Comparison of ENCODE assay signal across 11 cellular contexts in the genomic region with DNA sequence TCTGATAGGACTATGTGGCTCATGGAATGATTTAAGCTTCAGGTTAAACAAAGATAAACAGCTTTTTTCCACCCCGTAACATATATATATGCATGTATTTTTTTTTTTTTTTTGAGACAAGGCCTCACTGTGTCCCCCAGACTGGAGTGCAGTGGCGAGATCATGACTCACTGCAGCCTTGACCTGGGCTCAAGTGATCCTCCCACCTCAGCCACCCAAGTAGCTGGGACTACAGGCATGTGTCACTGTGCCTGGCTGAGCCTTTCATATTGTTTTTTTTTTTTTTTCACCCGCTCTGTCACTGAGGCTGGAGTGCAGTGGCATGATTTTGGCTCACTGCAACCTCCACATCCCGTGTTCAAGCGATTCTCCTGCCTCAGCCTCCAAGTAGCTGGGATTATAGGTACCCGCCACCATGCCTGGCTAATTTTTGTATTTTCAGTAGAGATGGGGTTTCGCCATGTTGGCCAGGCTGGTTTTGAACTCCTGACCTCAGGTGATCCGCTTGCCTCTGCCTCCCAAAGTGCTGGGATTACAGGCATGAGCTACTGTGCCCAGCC. TPM values are rescaled to one million over a fixed set of nuclear protein-coding genes. Genes with fewer than 3 reads are reported as not detected.
DNase-seq lines count a peak whose midpoint lies in the region; ATAC-seq, FAIRE-seq and TF ChIP-seq lines count a peak whose summit lies in the region.
"Not testable (repeated sequence)": the region's sequence is repeated elsewhere in the genome, so short reads cannot be mapped to it uniquely, and the experiment has no call there.
"Had no signal": no experiment of that assay in that cellular context is flagged by ENCODE, and none has a peak within 500 bp of the region (broad histone marks: within the 10 kb centered on the region; RNA-seq: fewer than 3 reads in every experiment).

No MANE protein-coding gene starts in this region.

- POLR2A ChIA-PET in HepG2 (lab: Yijun Ruan, JAX): not testable (repeated sequence)

- H3K9ac ChIP-seq in HepG2 (ENCODE audit: insufficient read depth, low read depth, low read length): not testable (repeated sequence)

- in situ Hi-C loops in HepG2 (cut with HindIII; ENCODE audit: extremely low pct_ligation_motif_present, low pct_unique_long_range_greater_than_20kb): not testable (repeated sequence)

- H2AFZ ChIP-seq in HepG2 (ENCODE audit: low read length): not testable (repeated sequence)

- 75 to 80% (median 79%) methylated on average over 8 of the region's 8 CpGs for WGBS in adrenal gland, 4 donors
- 92% methylated on average over 8 of the region's 8 CpGs for WGBS in HepG2 (ENCODE audit: low lambda C conversion rate)

- not testable (repeated sequence) for H3K36me3 ChIP-seq in adrenal gland (replicated peaks in 1 of 2); HepG2 (replicated peaks in 1 of 2; ENCODE audit: control insufficient read depth in 1 of 2, insufficient read depth in 2 of 2, low read length in 2 of 2)

- H3K4me3 ChIP-seq in adrenal gland; fibroblast of mammary gland (ENCODE audit: control insufficient read depth, low read depth, low read length); HepG2 (replicated peaks in 1 of 3; ENCODE audit: insufficient read depth in 1 of 3, low read depth in 2 of 3, low read length in 3 of 3): not testable (repeated sequence)

- peak; percentile 86 for ATAC-seq in HepG2

- not testable (repeated sequence) for H3K4me2 ChIP-seq in HepG2 (ENCODE audit: low read depth, low read length)

- CTCF ChIA-PET in HepG2 (lab: Yijun Ruan, JAX; ENCODE audit: low intra/inter-chr PET ratio, low total read pairs): not testable (repeated sequence)

- peak overlapping the region in 3 of 5 donors; percentile 17 to 55 (median 50) for H3K27ac ChIP-seq in adrenal gland
- peak overlapping the region; percentile 7 for H3K27ac ChIP-seq in HepG2 (ENCODE audit: extremely low read length, insufficient read depth, low read length)

- intact Hi-C loops in adrenal gland (cut with DNase I): not testable (repeated sequence)
- intact Hi-C loops in HepG2 (cut with micrococcal nuclease; ENCODE audit: unreplicated experiment): loop anchor here (5.0 kb wide), 1 partner anchor 53 kb away; a partner anchor contains a TSS

- peak; percentile 75 for FAIRE-seq in H54 (lab: Jason Lieb, UNC)
- not testable (repeated sequence) for FAIRE-seq in HepG2 (lab: Jason Lieb, UNC)

- not testable (repeated sequence) for TF ChIP-seq RAD21 in HepG2 (CRISPR knock-in tag; IDR thresholded peaks at IDR 0.05)

- H3K27me3 ChIP-seq in adrenal gland; HepG2 (ENCODE audit: control insufficient read depth in 1 of 2, insufficient read depth in 2 of 2, low read length in 2 of 2): not testable (repeated sequence)

- H3K79me2 ChIP-seq in HepG2 (ENCODE audit: insufficient read depth, low read length): peaks cover 41% of the 10 kb centered on the region

- not testable (repeated sequence) for TF ChIP-seq EP300 in HepG2 (IDR thresholded peaks at IDR 0.05; ENCODE audit: low read depth in 2 of 2, low read length in 2 of 2); HepG2 (CRISPR knock-in tag; IDR thresholded peaks at IDR 0.05; ENCODE audit: borderline replicate concordance)

- BruUV-seq in HepG2 (replicated peaks; lab: Mats Ljungman, UMichigan): not testable (repeated sequence)

- peaks cover 0 to 15% (median 12%) of the 10 kb centered on the region in 3 donors for H3K9me3 ChIP-seq in adrenal gland (replicated peaks in 1 of 3)
- peaks cover 34% of the 10 kb centered on the region for H3K9me3 ChIP-seq in HepG2 (ENCODE audit: low read length)

- not testable (repeated sequence) for H4K20me1 ChIP-seq in HepG2 (ENCODE audit: insufficient read depth, low read length)

- TF ChIP-seq CTCF in adrenal gland (IDR thresholded peaks at IDR 0.05); fibroblast of mammary gland (conservative IDR thresholded peaks at IDR 0.05; ENCODE audit: control insufficient read depth, insufficient read depth, low read depth, low read length); HepG2 (CRISPR knock-in tag; IDR thresholded peaks at IDR 0.05): not testable (repeated sequence)

- TF ChIP-seq POLR2A in H54 (IDR thresholded peaks at IDR 0.05; ENCODE audit: low read depth, low read length); adrenal gland (IDR thresholded peaks at IDR 0.05); HepG2 (IDR thresholded peaks at IDR 0.05; ENCODE audit: insufficient read depth in 1 of 2, low read depth in 2 of 2, low read length in 2 of 2): not testable (repeated sequence)

- peak; percentile 13 for DNase-seq in A172 (ENCODE audit: low spot score)
- peak; percentile 21 for DNase-seq in Daoy (ENCODE audit: low read depth)
- not testable (repeated sequence) for DNase-seq in H54 (ENCODE audit: insufficient read length, low spot score)
- DNase-seq in HT1080 (ENCODE audit: low read depth): peak; percentile 49
- DNase-seq in RPMI7951 (ENCODE audit: low read depth): peak; percentile 45
- DNase-seq in adrenal gland: peak; percentile 42 to 75 (median 67)
- DNase-seq in fibroblast of mammary gland (ENCODE audit: low read depth): peak; percentile 6
- DNase-seq in HepG2 (ENCODE audit: low spot score): peak; percentile 81

- not testable (repeated sequence) for H3K4me1 ChIP-seq in adrenal gland (replicated peaks in 1 of 2)
- H3K4me1 ChIP-seq in HepG2 (ENCODE audit: insufficient read depth, low read length): peaks cover 20% of the 10 kb centered on the region; the same call in 1 of the 2 replicates

RNA-seq across cellular contexts. Expression of a gene that starts 52.0 kb away (rescaled TPM):
- total RNA-seq in A172 (2014; rRNA removed; shearing (Covaris generic)): 304 and 319 TPM in 2 replicates
- total RNA-seq in Daoy (2014; rRNA removed; shearing (Covaris generic)): 347 and 407 TPM in 2 replicates
- 176 and 192 TPM in 2 replicates for total RNA-seq in HT1080 (2014; rRNA removed; shearing (Covaris generic))
- polyA plus RNA-seq in HT1080 (2015; cell fraction: cytosol; rRNA removed): 187 TPM in 2 replicates
- polyA plus RNA-seq in HT1080 (2015; cell fraction: nucleus; rRNA removed): 209 and 212 TPM in 2 replicates
- 198 and 202 TPM in 2 replicates for total RNA-seq in RPMI7951 (2014; rRNA removed; shearing (Covaris generic))
- 100 to 1,000 TPM in 1 of 8 donors, 10 to 100 TPM in 7; 34.1 to 138 (median 50.2) TPM for total RNA-seq in adrenal gland
- polyA plus RNA-seq in adrenal gland: 100 to 1,000 TPM in 1 of 3 donors, 10 to 100 TPM in 2; 19.8 to 131 (median 27.6) TPM
- 149 and 231 TPM in 2 replicates for total RNA-seq in HepG2 (2016; rRNA removed; fragmentation: Illumina TruSeq; extraction: Trizol)
- total RNA-seq in HepG2 (2016; cell fraction: cytosol; rRNA removed; fragmentation: Illumina TruSeq; extraction: Trizol; ENCODE audit: low read depth): 39.6 and 43.9 TPM in 2 replicates
- 153 and 232 TPM in 2 replicates for total RNA-seq in HepG2 (2016; cell fraction: insoluble cytoplasmic fraction; rRNA removed; fragmentation: Illumina TruSeq; extraction: Trizol)
- total RNA-seq in HepG2 (2016; cell fraction: membrane; rRNA removed; fragmentation: Illumina TruSeq; extraction: Trizol): 53.1 and 54.7 TPM in 2 replicates
- 116 and 118 TPM in 2 replicates for total RNA-seq in HepG2 (2016; cell fraction: nucleus; rRNA removed; fragmentation: Illumina TruSeq; extraction: Trizol)
- 40.8 and 60.6 TPM in 2 replicates for polyA plus RNA-seq in HepG2 (2011; rRNA removed)
- 29.9 and 42.7 TPM in 2 replicates for polyA plus RNA-seq in HepG2 (2011; cell fraction: cytosol; rRNA removed)
- 12.9 and 15.9 TPM in 2 replicates for polyA plus RNA-seq in HepG2 (2011; cell fraction: nucleus; rRNA removed)
- polyA plus RNA-seq in HepG2 (2012): 64.5 and 66.6 TPM in 2 replicates
- 24.0 and 25.1 TPM in 2 replicates for polyA plus RNA-seq in HepG2 (2016; cell fraction: cytosol; fragmentation: Illumina TruSeq; extraction: Trizol; ENCODE audit: low read depth)
- 189 and 200 TPM in 2 replicates for polyA plus RNA-seq in HepG2 (2016; cell fraction: insoluble cytoplasmic fraction; fragmentation: Illumina TruSeq; extraction: Trizol; ENCODE audit: low read depth)
- polyA plus RNA-seq in HepG2 (2016; cell fraction: membrane; fragmentation: Illumina TruSeq; extraction: Trizol; ENCODE audit: low read depth): 30.2 and 33.4 TPM in 2 replicates
- polyA plus RNA-seq in HepG2 (2016; cell fraction: nucleus; fragmentation: Illumina TruSeq; extraction: Trizol; ENCODE audit: insufficient read depth, low read depth): 70.5 and 71.9 TPM in 2 replicates
- polyA minus RNA-seq in HepG2 (2011; rRNA and poly(A)+ RNA removed; ENCODE audit: low replicate concordance): 13.9 and 20.3 TPM in 2 replicates
- polyA minus RNA-seq in HepG2 (2011; cell fraction: cytosol; rRNA and poly(A)+ RNA removed): 25.6 and 31.3 TPM in 2 replicates
- polyA minus RNA-seq in HepG2 (2011; cell fraction: nucleus; rRNA and poly(A)+ RNA removed): 114 and 131 TPM in 2 replicates

RNA-seq across cellular contexts. Expression of a gene that starts 55.9 kb away (rescaled TPM):
- total RNA-seq in A172 (2014; rRNA removed; shearing (Covaris generic)): not detected in 2 replicates
- total RNA-seq in Daoy (2014; rRNA removed; shearing (Covaris generic)): not detected in 2 replicates
- total RNA-seq in HT1080 (2014; rRNA removed; shearing (Covaris generic)): 0.13 TPM in 1 of 2 replicates, not detected in the other
- polyA plus RNA-seq in HT1080 (2015; cell fraction: cytosol; rRNA removed): 0.03 TPM in 1 of 2 replicates, not detected in the other
- polyA plus RNA-seq in HT1080 (2015; cell fraction: nucleus; rRNA removed): 0.02 and 0.34 TPM in 2 replicates
- under 0.01 TPM in 1 of 2 replicates, not detected in the other for total RNA-seq in RPMI7951 (2014; rRNA removed; shearing (Covaris generic))
- total RNA-seq in adrenal gland (under 1 TPM in 2 of 8 donors, not detected in 6; 0.04 to 0.64 TPM), HepG2 (2016; rRNA removed; fragmentation: Illumina TruSeq; extraction: Trizol) (not detected in 2 replicates)
- polyA plus RNA-seq in adrenal gland (not detected), HepG2 (2011; rRNA removed) (0.03 TPM in 1 of 2 replicates, not detected in the other)
- not detected in 2 replicates for total RNA-seq in HepG2 (2016; cell fraction: cytosol; rRNA removed; fragmentation: Illumina TruSeq; extraction: Trizol; ENCODE audit: low read depth)
- total RNA-seq in HepG2 (2016; cell fraction: insoluble cytoplasmic fraction; rRNA removed; fragmentation: Illumina TruSeq; extraction: Trizol): 0.09 TPM in 1 of 2 replicates, not detected in the other
- total RNA-seq in HepG2 (2016; cell fraction: membrane; rRNA removed; fragmentation: Illumina TruSeq; extraction: Trizol): not detected in 2 replicates
- total RNA-seq in HepG2 (2016; cell fraction: nucleus; rRNA removed; fragmentation: Illumina TruSeq; extraction: Trizol): 0.03 and 0.06 TPM in 2 replicates
- polyA plus RNA-seq in HepG2 (2011; cell fraction: cytosol; rRNA removed): not detected in 2 replicates
- polyA plus RNA-seq in HepG2 (2011; cell fraction: nucleus; rRNA removed): 0.05 and 0.10 TPM in 2 replicates
- not detected in 2 replicates for polyA plus RNA-seq in HepG2 (2012)
- not detected in 2 replicates for polyA plus RNA-seq in HepG2 (2016; cell fraction: cytosol; fragmentation: Illumina TruSeq; extraction: Trizol; ENCODE audit: low read depth)
- not detected in 2 replicates for polyA plus RNA-seq in HepG2 (2016; cell fraction: insoluble cytoplasmic fraction; fragmentation: Illumina TruSeq; extraction: Trizol; ENCODE audit: low read depth)
- not detected in 2 replicates for polyA plus RNA-seq in HepG2 (2016; cell fraction: membrane; fragmentation: Illumina TruSeq; extraction: Trizol; ENCODE audit: low read depth)
- polyA plus RNA-seq in HepG2 (2016; cell fraction: nucleus; fragmentation: Illumina TruSeq; extraction: Trizol; ENCODE audit: insufficient read depth, low read depth): not detected in 2 replicates
- 0.04 TPM in 1 of 2 replicates, not detected in the other for polyA minus RNA-seq in HepG2 (2011; rRNA and poly(A)+ RNA removed; ENCODE audit: low replicate concordance)
- not detected in 2 replicates for polyA minus RNA-seq in HepG2 (2011; cell fraction: cytosol; rRNA and poly(A)+ RNA removed)
- polyA minus RNA-seq in HepG2 (2011; cell fraction: nucleus; rRNA and poly(A)+ RNA removed): 0.37 and 0.52 TPM in 2 replicates
- total RNA-seq: CD4-positive, alpha-beta T cell; CD8-positive, alpha-beta memory T cell had no signal
- polyA plus RNA-seq: CD14-positive monocyte; CD8-positive, alpha-beta memory T cell had no signal
